8 cellular contexts compared by ENCODE assay signal in genomic region chr12:124862768-124863408, GRCh38. TPM values are rescaled to one million over a fixed set of nuclear protein-coding genes. Genes with fewer than 3 reads are reported as not detected.
DNase-seq lines count a peak whose midpoint lies in the region; ATAC-seq and TF ChIP-seq lines count a peak whose summit lies in the region.

No MANE protein-coding gene starts in this region.

- peak overlapping the region; percentile 90 for H3K4me3 ChIP-seq in OCI-LY7 (ENCODE audit: low read depth, low read length, poor library complexity, severe bottlenecking)

- intact Hi-C loops in OCI-LY7 (cut with micrococcal nuclease; ENCODE audit: unreplicated experiment), result loop anchor here (1.0 to 2.0 kb wide), 4 partner anchors 21 to 76 kb away; no protein-coding TSS in a partner anchor

- peak; percentile 72 for DNase-seq in activated CD8-positive, alpha-beta memory T cell treated with anti-CD3 and anti-CD28 coated beads for 24 hours
- DNase-seq in activated CD8-positive, alpha-beta memory T cell treated with anti-CD3 and anti-CD28 coated beads, Interleukin-2, amount 50 U/mL, for 4 hours, result no peak
- DNase-seq in OCI-LY7 (ENCODE audit: low spot score) (peak; percentile 69), islet precursor cell (peak; percentile 78), DMS114 treated with DMSO at 0.1 percent for 48 hours (lab: John Stamatoyannopoulos, UW; ENCODE audit: unreplicated experiment) (no peak)
- peak; percentile 48 for DNase-seq in stimulated activated CD4-positive, alpha-beta T cell treated with anti-CD3 and anti-CD28 coated beads, Interleukin-15, amount 100 ng/mL, for 24 hours

- H3K4me1 ChIP-seq in OCI-LY7 (ENCODE audit: insufficient read depth, low read length, poor library complexity, severe bottlenecking), result peaks cover 41% of the 10 kb centered on the region

- H3K9me3 ChIP-seq in OCI-LY7 (ENCODE audit: low read length), result no peaks in the 10 kb centered on the region

- no peak for TF ChIP-seq CTCF in OCI-LY7 (conservative IDR thresholded peaks at IDR 0.05; ENCODE audit: low read length)
- TF ChIP-seq CTCF in brain (conservative IDR thresholded peaks at IDR 0.05), result no peak

- H3K36me3 Mint-ChIP-seq in brain, result peaks cover 13% of the 10 kb centered on the region

- peaks cover 13% of the 10 kb centered on the region for H3K27me3 Mint-ChIP-seq in brain

- peaks cover 39% of the 10 kb centered on the region for H3K4me1 Mint-ChIP-seq in brain

- H3K9me2 ChIP-seq in OCI-LY7 (ENCODE audit: insufficient read depth, low read length), result no peaks in the 10 kb centered on the region

- H2AFZ ChIP-seq in OCI-LY7 (ENCODE audit: low read length), result peak overlapping the region; percentile 45

- no peaks in the 10 kb centered on the region for H4K20me1 ChIP-seq in OCI-LY7 (ENCODE audit: insufficient read depth, low read length)

- peaks cover 37% of the 10 kb centered on the region for H3K36me3 ChIP-seq in OCI-LY7 (ENCODE audit: insufficient read depth, low read length)

- H3K4me3 Mint-ChIP-seq in brain, result peak overlapping the region; percentile 86 to 93 (median 89)

- H3K79me2 ChIP-seq in OCI-LY7 (ENCODE audit: insufficient read depth, low read depth, low read length), result peaks cover 31% of the 10 kb centered on the region; the same call in 1 of the 2 replicates

- no TSS peak for BruUV-seq in OCI-LY7 (replicated peaks; lab: Mats Ljungman, UMichigan)

- H3K4me2 ChIP-seq in OCI-LY7 (ENCODE audit: low read length), result peak overlapping the region; percentile 77

- POLR2A ChIA-PET in OCI-LY7 (lab: Charles Lee), result interaction anchor here (0.6 to 1.2 kb wide), 7 partner anchors 23 to 75 kb away, joined by 3 to 5 read pairs (median 3); no protein-coding TSS in a partner anchor

- ATAC-seq in HG02798 (IDR thresholded peaks at IDR 0.05; ENCODE audit: poor library complexity, unreplicated experiment), result peak; percentile 20

- H3K27ac Mint-ChIP-seq in brain, result peak overlapping the region; percentile 77 to 95 (median 86)

- H3K27ac ChIP-seq in OCI-LY7 (ENCODE audit: low read depth, low read length, poor library complexity, severe bottlenecking), result peak overlapping the region; percentile 34

- H3K9me3 Mint-ChIP-seq in brain, result peaks cover 0 to 6% (median 0%) of the 10 kb centered on the region in 5 experiments

- CTCF ChIA-PET in OCI-LY7 (lab: Charles Lee; ENCODE audit: unreplicated experiment), result interaction anchor here (0.6 to 1.1 kb wide), 3 partner anchors 30 to 1060 kb away, joined by 3 read pairs; no protein-coding TSS in a partner anchor

RNA-seq across cellular contexts. Expression of gene SCARB1, which starts 0.8 kb away (rescaled TPM):
- total RNA-seq in OCI-LY7 (2014; rRNA removed; shearing (Covaris generic)), result 24.4 and 42.9 TPM in 2 replicates
- total RNA-seq in OCI-LY7 (2022), result 99.0 and 112 TPM in 2 replicates
- polyA plus RNA-seq in brain (ENCODE audit: insufficient read depth, low read depth, low replicate concordance), result 44.7 TPM

RNA-seq across cellular contexts. Expression of gene UBC, which starts 51.6 kb away (rescaled TPM):
- 425 and 431 TPM in 2 replicates for total RNA-seq in OCI-LY7 (2014; rRNA removed; shearing (Covaris generic))
- total RNA-seq in OCI-LY7 (2022), result 616 and 682 TPM in 2 replicates
- polyA plus RNA-seq in brain (ENCODE audit: insufficient read depth, low read depth, low replicate concordance), result 912 TPM

Comparison
In these comparisons a context has a peak if more than half of its experiments do, and no peak if none do; other contexts are left out.
1. DNase-seq: peak in activated CD8-positive, alpha-beta memory T cell treated with anti-CD3 and anti-CD28 coated beads for 24 hours (single experiment), OCI-LY7 (single experiment), islet precursor cell (single experiment) and stimulated activated CD4-positive, alpha-beta T cell treated with anti-CD3 and anti-CD28 coated beads, Interleukin-15, amount 100 ng/mL, for 24 hours (single experiment); none in activated CD8-positive, alpha-beta memory T cell treated with anti-CD3 and anti-CD28 coated beads, Interleukin-2, amount 50 U/mL, for 4 hours (single experiment) and DMS114 treated with DMSO at 0.1 percent for 48 hours (single experiment).